14 cellular contexts compared by ENCODE assay signal in genomic region chr5:110096419-110096818, GRCh38.
DNase-seq lines count a peak whose midpoint lies in the region; ATAC-seq and TF ChIP-seq lines count a peak whose summit lies in the region.
"Had no signal": no experiment of that assay in that cellular context is flagged by ENCODE, and none has a peak within 500 bp of the region (broad histone marks: within the 10 kb centered on the region; RNA-seq: fewer than 3 reads in every experiment).

No MANE protein-coding gene starts in this region.

- peak; percentile 88 for ATAC-seq in DND-41 (ENCODE audit: insufficient read depth, low read depth)
- peak; percentile 24 for ATAC-seq in sciatic nerve
- ATAC-seq: HepG2 had no signal

- H3K9me3 ChIP-seq in DND-41 (ENCODE audit: insufficient read depth, low read length, severe bottlenecking): no peaks in the 10 kb centered on the region

- no peaks in the 10 kb centered on the region for H3K36me3 ChIP-seq in DND-41 (ENCODE audit: insufficient read depth, low read length)

- intact Hi-C loops in sciatic nerve (cut with DNase I): no loop called here

- peak; percentile 33 for DNase-seq in DND-41
- DNase-seq in OCI-M1 (lab: John Stamatoyannopoulos, UW): peak; percentile 25
- DNase-seq in fibroblast of villous mesenchyme (ENCODE audit: low read depth): peak; percentile 12
- DNase-seq in sciatic nerve (ENCODE audit: low spot score): no peak
- DNase-seq in cerebellum (ENCODE audit: low spot score): no peak
- no peak for DNase-seq in GM20000 (ENCODE audit: low spot score)
- no peak for DNase-seq in effector CD4-positive, alpha-beta T cell
- no peak for DNase-seq in stimulated activated CD4-positive, alpha-beta T cell treated with anti-CD3 and anti-CD28 coated beads, Interleukin-2, amount 100 ng/mL, for 48 hours
- DNase-seq: EL; NCI-H1436 treated with DMSO at 0.1 percent for 48 hours; NCI-H226; NCI-H526; NK-92 treated with Interleukin-12 subunit alpha and Interleukin-12 subunit beta, amount 100 ng/mL, for 24 hours had no signal

- H3K27ac ChIP-seq in DND-41 (ENCODE audit: low read length): peak overlapping the region; percentile 51

- H3K4me1 ChIP-seq in DND-41 (ENCODE audit: insufficient read depth, low read length): peaks cover 38% of the 10 kb centered on the region

- peak overlapping the region; percentile 49; the same call in 1 of the 2 replicates for H3K4me2 ChIP-seq in DND-41 (ENCODE audit: insufficient read depth, low read length)

- no peak overlapping the region; the same call in 1 of the 2 replicates for H3K9ac ChIP-seq in DND-41 (ENCODE audit: low read depth, low read length)

- H3K4me3 ChIP-seq in DND-41 (ENCODE audit: low read depth in 1 of 2, low read length in 2 of 2) (no peak overlapping the region), fibroblast of villous mesenchyme (ENCODE audit: low read depth, low read length) (no peak overlapping the region)

- TF ChIP-seq CTCF in DND-41 (IDR thresholded peaks at IDR 0.05; ENCODE audit: borderline replicate concordance, extremely low read depth, low read length, poor library complexity, severe bottlenecking) (no peak), fibroblast of villous mesenchyme (IDR thresholded peaks at IDR 0.05; ENCODE audit: insufficient read depth, low read depth, low read length) (no peak), GM20000 (IDR thresholded peaks at IDR 0.05; ENCODE audit: extremely low read depth, missing control alignments) (no peak)

- H3K79me2 ChIP-seq in DND-41 (ENCODE audit: insufficient read depth, low read length): no peaks in the 10 kb centered on the region

- H2AFZ ChIP-seq in DND-41 (ENCODE audit: low read depth, low read length): peak overlapping the region; percentile 7; the same call in 1 of the 2 replicates

- H3K27me3 ChIP-seq in DND-41 (ENCODE audit: insufficient read depth, low read length, poor library complexity): no peaks in the 10 kb centered on the region

- H4K20me1 ChIP-seq in DND-41 (ENCODE audit: insufficient read depth, low read length): no peaks in the 10 kb centered on the region

Comparison
In these comparisons a context has a peak if more than half of its experiments do, and no peak if none do; other contexts are left out.
1. DNase-seq: peak in DND-41 (single experiment), OCI-M1 (single experiment) and fibroblast of villous mesenchyme (single experiment); none in sciatic nerve (single experiment), cerebellum (single experiment), GM20000 (single experiment), effector CD4-positive, alpha-beta T cell (single experiment) and stimulated activated CD4-positive, alpha-beta T cell treated with anti-CD3 and anti-CD28 coated beads, Interleukin-2, amount 100 ng/mL, for 48 hours (0 of 2).